In genomic region chr7:125084196-125084595, GRCh38 we compare ENCODE assay signal across 33 cellular contexts.
"Had no signal": no experiment of that assay in that cellular context is flagged by ENCODE, and none has a peak within 500 bp of the region (broad histone marks: within the 10 kb centered on the region; RNA-seq: fewer than 3 reads in every experiment).

No MANE protein-coding gene starts in this region.

- H3K4me1 Mint-ChIP-seq: activated B cell treated with CpG ODN at 0.5 μM for 24 hours; activated naive CD4-positive, alpha-beta T cell treated with anti-CD3 and anti-CD28 coated beads, Interleukin-2, amount 10 ng/mL, durations not matched to agents 7 days and 5 days; activated naive CD8-positive, alpha-beta T cell treated with anti-CD3 and anti-CD28 coated beads, Interleukin-2, amount 10 ng/mL, durations not matched to agents 7 days and 5 days; brain; central memory CD8-positive, alpha-beta T cell; T-helper 17 cell had no signal

- H3K4me3 Mint-ChIP-seq: activated B cell treated with CpG ODN at 0.5 μM for 24 hours; activated CD4-positive, alpha-beta memory T cell treated with anti-CD3 and anti-CD28 coated beads for 36 hours; activated naive CD4-positive, alpha-beta T cell treated with anti-CD3 and anti-CD28 coated beads, Interleukin-2, amount 10 ng/mL, durations not matched to agents 7 days and 5 days; activated naive CD8-positive, alpha-beta T cell treated with anti-CD3 and anti-CD28 coated beads, Interleukin-2, amount 10 ng/mL, durations not matched to agents 7 days and 5 days; activated T-cell treated with anti-CD3 and anti-CD28 coated beads, Interleukin-2, amount 50 U/mL, for 24 hours; activated T-cell treated with anti-CD3 and anti-CD28 coated beads, Interleukin-2, amount 50 U/mL, for 72 hours; brain; central memory CD8-positive, alpha-beta T cell; effector memory CD8-positive, alpha-beta T cell; T-helper 17 cell; T-helper 2 cell treated with Interferon-gamma antibody and Interleukin-4, amounts not matched to agents 5 μg/mL and 100 μg/mL, for 36 hours had no signal

- H3K9me3 ChIP-seq: ascending aorta, esophagus squamous epithelium, gastrocnemius medialis, heart left ventricle had no signal

- H3K9me3 Mint-ChIP-seq: activated B cell treated with CpG ODN at 0.5 μM for 24 hours; activated CD4-positive, alpha-beta memory T cell treated with anti-CD3 and anti-CD28 coated beads for 36 hours; activated naive CD4-positive, alpha-beta T cell treated with anti-CD3 and anti-CD28 coated beads, Interleukin-2, amount 10 ng/mL, durations not matched to agents 7 days and 5 days; activated naive CD4-positive, alpha-beta T cell treated with anti-CD3 and anti-CD28 coated beads, Interleukin-2, amount 50 U/mL, for 72 hours; activated naive CD8-positive, alpha-beta T cell treated with anti-CD3 and anti-CD28 coated beads, Interleukin-2, amount 10 ng/mL, durations not matched to agents 7 days and 5 days; activated T-cell treated with anti-CD3 and anti-CD28 coated beads, Interleukin-2, amount 50 U/mL, for 24 hours; activated T-cell treated with anti-CD3 and anti-CD28 coated beads, Interleukin-2, amount 50 U/mL, for 72 hours; brain; effector memory CD8-positive, alpha-beta T cell; T-helper 2 cell treated with Interferon-gamma antibody and Interleukin-4, amounts not matched to agents 5 μg/mL and 100 μg/mL, for 36 hours had no signal

- DNase-seq: activated B cell treated with CpG ODN at 0.5 μM for 24 hours; activated CD4-positive, alpha-beta memory T cell treated with anti-CD3 and anti-CD28 coated beads for 36 hours; activated CD4-positive, alpha-beta T cell treated with anti-CD3 and anti-CD28 coated beads for 48 hours; activated CD8-positive, alpha-beta memory T cell treated with anti-CD3 and anti-CD28 coated beads, Interleukin-2, amount 50 U/mL, for 48 hours; activated gamma-delta T cell; activated naive CD4-positive, alpha-beta T cell; activated naive CD4-positive, alpha-beta T cell treated with anti-CD3 and anti-CD28 coated beads, Interleukin-2, amount 10 ng/mL, durations not matched to agents 7 days and 5 days; activated naive CD8-positive, alpha-beta T cell treated with anti-CD3 and anti-CD28 coated beads, Interleukin-2, amount 10 ng/mL, durations not matched to agents 7 days and 5 days; activated T-cell treated with anti-CD3 and anti-CD28 coated beads for 4 hours; activated T-cell treated with anti-CD3 and anti-CD28 coated beads, Interleukin-2, amount 50 U/mL, for 24 hours; activated T-cell treated with anti-CD3 and anti-CD28 coated beads, Interleukin-2, amount 50 U/mL, for 72 hours; cortex of kidney; dermis blood vessel endothelial cell; effector CD4-positive, alpha-beta T cell; effector memory CD8-positive, alpha-beta T cell; esophagus squamous epithelium; foreskin keratinocyte; gastrocnemius medialis; glutamatergic neuron; heart left ventricle; T-helper 1 cell; T-helper 17 cell; T1000; WERI-Rb-1 had no signal

- H3K36me3 Mint-ChIP-seq: activated CD4-positive, alpha-beta memory T cell treated with anti-CD3 and anti-CD28 coated beads for 36 hours; activated naive CD4-positive, alpha-beta T cell treated with anti-CD3 and anti-CD28 coated beads, Interleukin-2, amount 10 ng/mL, durations not matched to agents 7 days and 5 days; activated naive CD4-positive, alpha-beta T cell treated with anti-CD3 and anti-CD28 coated beads, Interleukin-2, amount 50 U/mL, for 72 hours; activated naive CD8-positive, alpha-beta T cell treated with anti-CD3 and anti-CD28 coated beads, Interleukin-2, amount 10 ng/mL, durations not matched to agents 7 days and 5 days; brain had no signal

- FAIRE-seq: bronchial epithelial cell, colon had no signal

- H3K4me3 ChIP-seq: ascending aorta, esophagus squamous epithelium, gastrocnemius medialis, heart left ventricle had no signal

- ATAC-seq: activated CD4-positive, CD25-positive, alpha-beta regulatory T cell treated with anti-CD3 and anti-CD28 coated beads, Interleukin-2, amount 50 U/mL, for 24 hours; activated naive CD4-positive, alpha-beta T cell treated with anti-CD3 and anti-CD28 coated beads, Interleukin-2, amount 50 U/mL, for 72 hours; activated T-cell treated with anti-CD3 and anti-CD28 coated beads, Interleukin-2, amount 50 U/mL, for 72 hours; effector memory CD8-positive, alpha-beta T cell; foreskin keratinocyte; gastrocnemius medialis; heart left ventricle; T-helper 17 cell had no signal

- H3K27ac ChIP-seq: ascending aorta, epithelial cell of prostate, esophagus squamous epithelium, foreskin keratinocyte, gastrocnemius medialis, heart left ventricle, WERI-Rb-1 had no signal

- H3K36me3 ChIP-seq: ascending aorta, esophagus squamous epithelium, gastrocnemius medialis, heart left ventricle, WERI-Rb-1 had no signal

- H3K27me3 Mint-ChIP-seq: activated B cell treated with CpG ODN at 0.5 μM for 24 hours; activated CD4-positive, alpha-beta memory T cell treated with anti-CD3 and anti-CD28 coated beads for 36 hours; activated naive CD4-positive, alpha-beta T cell treated with anti-CD3 and anti-CD28 coated beads, Interleukin-2, amount 10 ng/mL, durations not matched to agents 7 days and 5 days; activated naive CD8-positive, alpha-beta T cell treated with anti-CD3 and anti-CD28 coated beads, Interleukin-2, amount 10 ng/mL, durations not matched to agents 7 days and 5 days; activated T-cell treated with anti-CD3 and anti-CD28 coated beads, Interleukin-2, amount 50 U/mL, for 24 hours; brain; central memory CD8-positive, alpha-beta T cell; effector memory CD8-positive, alpha-beta T cell; T-helper 17 cell had no signal

- H3K4me1 ChIP-seq: ascending aorta, esophagus squamous epithelium, gastrocnemius medialis, heart left ventricle had no signal

- H3K27ac Mint-ChIP-seq: activated B cell treated with CpG ODN at 0.5 μM for 24 hours; activated CD4-positive, alpha-beta memory T cell treated with anti-CD3 and anti-CD28 coated beads for 36 hours; activated naive CD4-positive, alpha-beta T cell treated with anti-CD3 and anti-CD28 coated beads, Interleukin-2, amount 10 ng/mL, durations not matched to agents 7 days and 5 days; activated naive CD4-positive, alpha-beta T cell treated with anti-CD3 and anti-CD28 coated beads, Interleukin-2, amount 50 U/mL, for 72 hours; activated naive CD8-positive, alpha-beta T cell treated with anti-CD3 and anti-CD28 coated beads, Interleukin-2, amount 10 ng/mL, durations not matched to agents 7 days and 5 days; activated T-cell treated with anti-CD3 and anti-CD28 coated beads, Interleukin-2, amount 50 U/mL, for 24 hours; activated T-cell treated with anti-CD3 and anti-CD28 coated beads, Interleukin-2, amount 50 U/mL, for 72 hours; brain; effector memory CD8-positive, alpha-beta T cell; T-helper 17 cell; T-helper 2 cell treated with Interferon-gamma antibody and Interleukin-4, amounts not matched to agents 5 μg/mL and 100 μg/mL, for 36 hours had no signal

- H3K27me3 ChIP-seq: ascending aorta, esophagus squamous epithelium, foreskin keratinocyte, gastrocnemius medialis, heart left ventricle had no signal
